ENCODE assay signal across 1 cellular context in the genomic region with DNA sequence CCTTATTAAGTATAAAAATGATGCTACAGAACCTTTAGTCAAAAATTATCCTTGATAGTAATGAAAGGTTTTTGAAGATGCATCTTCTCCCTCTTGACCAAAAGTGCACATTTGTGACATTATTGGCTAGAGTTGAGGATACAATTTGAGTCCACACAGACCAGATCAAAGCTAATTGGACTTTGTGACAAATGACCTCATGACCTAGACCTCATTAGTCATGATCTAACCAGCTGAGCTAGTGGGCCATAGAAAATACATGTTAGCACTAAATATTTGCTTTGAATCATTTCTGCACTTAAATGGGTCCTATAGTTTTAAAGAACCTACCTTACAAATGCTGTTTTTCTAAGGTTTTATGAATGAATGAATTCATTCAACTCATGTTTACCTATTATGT.
TF ChIP-seq lines count a peak whose summit lies in the region.

No MANE protein-coding gene starts in this region.

TF ChIP-seq in HepG2, 621 proteins besides CTCF, POLR2A, EP300 and RAD21 (continued from another document):
- TF ChIP-seq, protein P1, sequence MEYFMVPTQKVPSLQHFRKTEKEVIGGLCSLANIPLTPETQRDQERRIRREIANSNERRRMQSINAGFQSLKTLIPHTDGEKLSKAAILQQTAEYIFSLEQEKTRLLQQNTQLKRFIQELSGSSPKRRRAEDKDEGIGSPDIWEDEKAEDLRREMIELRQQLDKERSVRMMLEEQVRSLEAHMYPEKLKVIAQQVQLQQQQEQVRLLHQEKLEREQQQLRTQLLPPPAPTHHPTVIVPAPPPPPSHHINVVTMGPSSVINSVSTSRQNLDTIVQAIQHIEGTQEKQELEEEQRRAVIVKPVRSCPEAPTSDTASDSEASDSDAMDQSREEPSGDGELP (IDR thresholded peaks at IDR 0.05; ENCODE audit: borderline replicate concordance, low read depth), result peak; percentile 83; the same call in 1 of the 2 replicates
- TF ChIP-seq ZMAT3 (CRISPR knock-in tag; conservative IDR thresholded peaks at IDR 0.05) (no peak), RXRB (CRISPR knock-in tag; IDR thresholded peaks at IDR 0.05; ENCODE audit: borderline replicate concordance) (peak; percentile 59; the same call in 1 of the 2 replicates), HHEX (CRISPR knock-in tag; IDR thresholded peaks at IDR 0.05) (peak; percentile 45; the same call in 1 of the 2 replicates), THYN1 (CRISPR knock-in tag; IDR thresholded peaks at IDR 0.05; ENCODE audit: borderline replicate concordance, low read depth) (no peak), NCOR1 (IDR thresholded peaks at IDR 0.05; ENCODE audit: borderline replicate concordance, low read length) (peak; percentile 32; the same call in 1 of the 2 replicates), SOX5 (CRISPR knock-in tag; IDR thresholded peaks at IDR 0.05; ENCODE audit: borderline replicate concordance) (peak; percentile 28; the same call in 1 of the 2 replicates), SALL1 (CRISPR knock-in tag; IDR thresholded peaks at IDR 0.05) (peak; percentile 14; the same call in 1 of the 2 replicates), REXO4 (CRISPR knock-in tag; IDR thresholded peaks at IDR 0.05; ENCODE audit: borderline replicate concordance) (no peak), ZNF224 (CRISPR knock-in tag; IDR thresholded peaks at IDR 0.05) (no peak), HES4 (CRISPR knock-in tag; IDR thresholded peaks at IDR 0.05; ENCODE audit: borderline replicate concordance) (no peak), FOXJ3 (CRISPR knock-in tag; IDR thresholded peaks at IDR 0.05; ENCODE audit: borderline replicate concordance) (no peak), ZNF326 (CRISPR knock-in tag; IDR thresholded peaks at IDR 0.05; ENCODE audit: borderline replicate concordance) (no peak), PITX1 (CRISPR knock-in tag; IDR thresholded peaks at IDR 0.05) (no peak), FOXA3 (CRISPR knock-in tag; IDR thresholded peaks at IDR 0.05) (peak; percentile 68)
- TF ChIP-seq, protein P2, sequence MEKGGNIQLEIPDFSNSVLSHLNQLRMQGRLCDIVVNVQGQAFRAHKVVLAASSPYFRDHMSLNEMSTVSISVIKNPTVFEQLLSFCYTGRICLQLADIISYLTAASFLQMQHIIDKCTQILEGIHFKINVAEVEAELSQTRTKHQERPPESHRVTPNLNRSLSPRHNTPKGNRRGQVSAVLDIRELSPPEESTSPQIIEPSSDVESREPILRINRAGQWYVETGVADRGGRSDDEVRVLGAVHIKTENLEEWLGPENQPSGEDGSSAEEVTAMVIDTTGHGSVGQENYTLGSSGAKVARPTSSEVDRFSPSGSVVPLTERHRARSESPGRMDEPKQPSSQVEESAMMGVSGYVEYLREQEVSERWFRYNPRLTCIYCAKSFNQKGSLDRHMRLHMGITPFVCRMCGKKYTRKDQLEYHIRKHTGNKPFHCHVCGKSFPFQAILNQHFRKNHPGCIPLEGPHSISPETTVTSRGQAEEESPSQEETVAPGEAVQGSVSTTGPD (CRISPR knock-in tag; IDR thresholded peaks at IDR 0.05), result no peak
- TF ChIP-seq, protein P3, sequence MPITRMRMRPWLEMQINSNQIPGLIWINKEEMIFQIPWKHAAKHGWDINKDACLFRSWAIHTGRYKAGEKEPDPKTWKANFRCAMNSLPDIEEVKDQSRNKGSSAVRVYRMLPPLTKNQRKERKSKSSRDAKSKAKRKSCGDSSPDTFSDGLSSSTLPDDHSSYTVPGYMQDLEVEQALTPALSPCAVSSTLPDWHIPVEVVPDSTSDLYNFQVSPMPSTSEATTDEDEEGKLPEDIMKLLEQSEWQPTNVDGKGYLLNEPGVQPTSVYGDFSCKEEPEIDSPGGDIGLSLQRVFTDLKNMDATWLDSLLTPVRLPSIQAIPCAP (CRISPR knock-in tag; IDR thresholded peaks at IDR 0.05; ENCODE audit: low read depth), result no peak
- TF ChIP-seq, protein P4, sequence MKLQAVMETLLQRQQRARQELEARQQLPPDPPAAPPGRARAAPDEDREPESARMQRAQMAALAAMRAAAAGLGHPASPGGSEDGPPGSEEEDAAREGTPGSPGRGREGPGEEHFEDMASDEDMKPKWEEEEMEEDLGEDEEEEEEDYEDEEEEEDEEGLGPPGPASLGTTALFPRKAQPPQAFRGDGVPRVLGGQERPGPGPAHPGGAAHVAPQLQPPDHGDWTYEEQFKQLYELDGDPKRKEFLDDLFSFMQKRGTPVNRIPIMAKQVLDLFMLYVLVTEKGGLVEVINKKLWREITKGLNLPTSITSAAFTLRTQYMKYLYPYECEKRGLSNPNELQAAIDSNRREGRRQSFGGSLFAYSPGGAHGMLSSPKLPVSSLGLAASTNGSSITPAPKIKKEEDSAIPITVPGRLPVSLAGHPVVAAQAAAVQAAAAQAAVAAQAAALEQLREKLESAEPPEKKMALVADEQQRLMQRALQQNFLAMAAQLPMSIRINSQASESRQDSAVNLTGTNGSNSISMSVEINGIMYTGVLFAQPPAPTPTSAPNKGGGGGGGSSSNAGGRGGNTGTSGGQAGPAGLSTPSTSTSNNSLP (IDR thresholded peaks at IDR 0.05; ENCODE audit: low read depth, low read length), result peak; percentile 78
- TF ChIP-seq, protein P5, sequence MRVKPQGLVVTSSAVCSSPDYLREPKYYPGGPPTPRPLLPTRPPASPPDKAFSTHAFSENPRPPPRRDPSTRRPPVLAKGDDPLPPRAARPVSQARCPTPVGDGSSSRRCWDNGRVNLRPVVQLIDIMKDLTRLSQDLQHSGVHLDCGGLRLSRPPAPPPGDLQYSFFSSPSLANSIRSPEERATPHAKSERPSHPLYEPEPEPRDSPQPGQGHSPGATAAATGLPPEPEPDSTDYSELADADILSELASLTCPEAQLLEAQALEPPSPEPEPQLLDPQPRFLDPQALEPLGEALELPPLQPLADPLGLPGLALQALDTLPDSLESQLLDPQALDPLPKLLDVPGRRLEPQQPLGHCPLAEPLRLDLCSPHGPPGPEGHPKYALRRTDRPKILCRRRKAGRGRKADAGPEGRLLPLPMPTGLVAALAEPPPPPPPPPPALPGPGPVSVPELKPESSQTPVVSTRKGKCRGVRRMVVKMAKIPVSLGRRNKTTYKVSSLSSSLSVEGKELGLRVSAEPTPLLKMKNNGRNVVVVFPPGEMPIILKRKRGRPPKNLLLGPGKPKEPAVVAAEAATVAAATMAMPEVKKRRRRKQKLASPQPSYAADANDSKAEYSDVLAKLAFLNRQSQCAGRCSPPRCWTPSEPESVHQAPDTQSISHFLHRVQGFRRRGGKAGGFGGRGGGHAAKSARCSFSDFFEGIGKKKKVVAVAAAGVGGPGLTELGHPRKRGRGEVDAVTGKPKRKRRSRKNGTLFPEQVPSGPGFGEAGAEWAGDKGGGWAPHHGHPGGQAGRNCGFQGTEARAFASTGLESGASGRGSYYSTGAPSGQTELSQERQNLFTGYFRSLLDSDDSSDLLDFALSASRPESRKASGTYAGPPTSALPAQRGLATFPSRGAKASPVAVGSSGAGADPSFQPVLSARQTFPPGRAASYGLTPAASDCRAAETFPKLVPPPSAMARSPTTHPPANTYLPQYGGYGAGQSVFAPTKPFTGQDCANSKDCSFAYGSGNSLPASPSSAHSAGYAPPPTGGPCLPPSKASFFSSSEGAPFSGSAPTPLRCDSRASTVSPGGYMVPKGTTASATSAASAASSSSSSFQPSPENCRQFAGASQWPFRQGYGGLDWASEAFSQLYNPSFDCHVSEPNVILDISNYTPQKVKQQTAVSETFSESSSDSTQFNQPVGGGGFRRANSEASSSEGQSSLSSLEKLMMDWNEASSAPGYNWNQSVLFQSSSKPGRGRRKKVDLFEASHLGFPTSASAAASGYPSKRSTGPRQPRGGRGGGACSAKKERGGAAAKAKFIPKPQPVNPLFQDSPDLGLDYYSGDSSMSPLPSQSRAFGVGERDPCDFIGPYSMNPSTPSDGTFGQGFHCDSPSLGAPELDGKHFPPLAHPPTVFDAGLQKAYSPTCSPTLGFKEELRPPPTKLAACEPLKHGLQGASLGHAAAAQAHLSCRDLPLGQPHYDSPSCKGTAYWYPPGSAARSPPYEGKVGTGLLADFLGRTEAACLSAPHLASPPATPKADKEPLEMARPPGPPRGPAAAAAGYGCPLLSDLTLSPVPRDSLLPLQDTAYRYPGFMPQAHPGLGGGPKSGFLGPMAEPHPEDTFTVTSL (CRISPR knock-in tag; IDR thresholded peaks at IDR 0.05; ENCODE audit: borderline replicate concordance), result peak; percentile 94
- TF ChIP-seq, protein P6, sequence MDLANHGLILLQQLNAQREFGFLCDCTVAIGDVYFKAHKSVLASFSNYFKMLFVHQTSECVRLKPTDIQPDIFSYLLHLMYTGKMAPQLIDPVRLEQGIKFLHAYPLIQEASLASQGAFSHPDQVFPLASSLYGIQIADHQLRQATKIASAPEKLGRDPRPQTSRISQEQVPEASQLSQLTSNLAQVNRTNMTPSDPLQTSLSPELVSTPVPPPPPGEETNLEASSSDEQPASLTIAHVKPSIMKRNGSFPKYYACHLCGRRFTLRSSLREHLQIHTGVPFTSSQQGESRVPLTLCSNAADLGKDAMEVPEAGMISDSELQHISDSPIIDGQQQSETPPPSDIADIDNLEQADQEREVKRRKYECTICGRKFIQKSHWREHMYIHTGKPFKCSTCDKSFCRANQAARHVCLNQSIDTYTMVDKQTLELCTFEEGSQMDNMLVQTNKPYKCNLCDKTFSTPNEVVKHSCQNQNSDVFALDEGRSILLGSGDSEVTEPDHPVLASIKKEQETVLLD (CRISPR knock-in tag; IDR thresholded peaks at IDR 0.05; ENCODE audit: low read depth), result no peak
- TF ChIP-seq, protein P7, sequence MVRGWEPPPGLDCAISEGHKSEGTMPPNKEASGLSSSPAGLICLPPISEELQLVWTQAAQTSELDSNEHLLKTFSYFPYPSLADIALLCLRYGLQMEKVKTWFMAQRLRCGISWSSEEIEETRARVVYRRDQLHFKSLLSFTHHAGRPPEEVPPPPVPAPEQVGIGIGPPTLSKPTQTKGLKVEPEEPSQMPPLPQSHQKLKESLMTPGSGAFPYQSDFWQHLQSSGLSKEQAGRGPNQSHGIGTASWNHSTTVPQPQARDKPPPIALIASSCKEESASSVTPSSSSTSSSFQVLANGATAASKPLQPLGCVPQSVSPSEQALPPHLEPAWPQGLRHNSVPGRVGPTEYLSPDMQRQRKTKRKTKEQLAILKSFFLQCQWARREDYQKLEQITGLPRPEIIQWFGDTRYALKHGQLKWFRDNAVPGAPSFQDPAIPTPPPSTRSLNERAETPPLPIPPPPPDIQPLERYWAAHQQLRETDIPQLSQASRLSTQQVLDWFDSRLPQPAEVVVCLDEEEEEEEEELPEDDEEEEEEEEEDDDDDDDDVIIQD (CRISPR knock-in tag; IDR thresholded peaks at IDR 0.05; ENCODE audit: low read depth), result peak; percentile 94
- TF ChIP-seq, protein P8, sequence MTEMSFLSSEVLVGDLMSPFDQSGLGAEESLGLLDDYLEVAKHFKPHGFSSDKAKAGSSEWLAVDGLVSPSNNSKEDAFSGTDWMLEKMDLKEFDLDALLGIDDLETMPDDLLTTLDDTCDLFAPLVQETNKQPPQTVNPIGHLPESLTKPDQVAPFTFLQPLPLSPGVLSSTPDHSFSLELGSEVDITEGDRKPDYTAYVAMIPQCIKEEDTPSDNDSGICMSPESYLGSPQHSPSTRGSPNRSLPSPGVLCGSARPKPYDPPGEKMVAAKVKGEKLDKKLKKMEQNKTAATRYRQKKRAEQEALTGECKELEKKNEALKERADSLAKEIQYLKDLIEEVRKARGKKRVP (CRISPR knock-in tag; IDR thresholded peaks at IDR 0.05), result 0 out of 4 replicates have a peak, but pooled peaks of 1 of the 2 experiments have one; percentile 21
